Comparison of ENCODE assay signal across 8 cellular contexts in the genomic region with DNA sequence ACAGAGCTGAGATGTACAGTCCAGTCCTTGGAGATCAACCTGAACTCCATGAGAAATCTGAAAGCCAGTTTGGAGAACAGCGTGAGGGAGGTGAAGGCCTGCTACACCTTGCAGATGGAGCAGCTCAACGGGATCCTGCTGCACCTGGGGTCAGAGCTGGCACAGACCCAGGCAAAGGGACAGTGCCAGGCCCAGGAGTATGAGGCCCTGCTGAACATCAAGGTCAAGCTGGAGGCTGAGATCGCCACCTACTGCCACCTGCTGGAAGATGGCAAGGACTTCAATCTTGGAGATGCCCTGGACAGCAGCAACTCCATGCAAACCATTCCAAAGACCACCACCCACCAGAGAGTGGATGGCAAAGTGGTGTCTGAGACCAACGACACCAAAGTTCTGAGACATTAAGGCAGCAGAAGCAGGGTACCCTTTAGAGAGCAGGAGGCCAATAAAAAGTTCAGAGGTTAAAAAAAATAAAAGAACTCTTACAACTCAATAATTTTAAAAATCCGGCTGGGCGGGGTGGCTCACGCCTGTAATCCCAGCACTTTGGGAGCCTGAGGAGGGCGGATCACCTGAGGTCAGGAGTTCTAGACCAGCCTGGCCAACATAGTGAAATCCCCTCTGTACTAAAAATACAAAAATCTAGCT.
DNase-seq lines count a peak whose midpoint lies in the region; ATAC-seq, FAIRE-seq and TF ChIP-seq lines count a peak whose summit lies in the region.

No MANE protein-coding gene starts in this region.

- no peak overlapping the region for H3K4me3 ChIP-seq in Caco-2 (ENCODE audit: low read depth, low read length)
- no peak overlapping the region for H3K4me3 ChIP-seq in Karpas-422 (ENCODE audit: low read length)
- no peak overlapping the region for H3K4me3 ChIP-seq in epithelial cell of proximal tubule (ENCODE audit: low read depth, low read length)
- no peak overlapping the region for H3K4me3 ChIP-seq in small intestine (ENCODE audit: low read depth in 1 of 2, low read length in 2 of 2)
- no peak overlapping the region for H3K4me3 ChIP-seq in tibial nerve

- H3K4me1 ChIP-seq in Caco-2 (no peaks in the 10 kb centered on the region), Karpas-422 (ENCODE audit: low read length) (no peaks in the 10 kb centered on the region), small intestine (ENCODE audit: control insufficient read depth in 2 of 2, insufficient read depth in 1 of 2, low read depth in 1 of 2, low read length in 1 of 2) (no peaks in the 10 kb centered on the region), tibial nerve (no peaks in the 10 kb centered on the region)

- no peak overlapping the region for H3K9ac ChIP-seq in Karpas-422 (ENCODE audit: low read length)

- POLR2A ChIA-PET in Caco-2 (lab: Charles Lee) = no interaction called here
- POLR2A ChIA-PET in activated CD8-positive, alpha-beta T cell treated with anti-CD3 and anti-CD28 coated beads, Interleukin-2, amount 10 ng/mL, durations not matched to agents 7 days and 5 days (lab: Charles Lee) = interaction anchor here (0.8 kb wide), 2 partner anchors 42 to 183 kb away, joined by 3 to 4 read pairs; no protein-coding TSS in a partner anchor

- H3K4me3 Mint-ChIP-seq in Caco-2 (ENCODE audit: unreplicated experiment) = no peak overlapping the region
- H3K4me3 Mint-ChIP-seq in activated CD8-positive, alpha-beta T cell treated with anti-CD3 and anti-CD28 coated beads, Interleukin-2, amount 10 ng/mL, durations not matched to agents 7 days and 5 days = no peak overlapping the region

- H3K9me3 ChIP-seq in Caco-2 (no peaks in the 10 kb centered on the region), Karpas-422 (ENCODE audit: low read length) (no peaks in the 10 kb centered on the region), small intestine (ENCODE audit: control insufficient read depth, low read depth) (no peaks in the 10 kb centered on the region), tibial nerve (peaks cover 0 to 26% (median 0%) of the 10 kb centered on the region in 4 donors)

- CTCF ChIA-PET in Caco-2 (lab: Charles Lee) = interaction anchor here (0.7 to 1.0 kb wide), 2 partner anchors 48 to 232 kb away, joined by 4 read pairs; no protein-coding TSS in a partner anchor
- CTCF ChIA-PET in activated CD8-positive, alpha-beta T cell treated with anti-CD3 and anti-CD28 coated beads, Interleukin-2, amount 10 ng/mL, durations not matched to agents 7 days and 5 days (lab: Charles Lee) = interaction anchor here (0.7 to 1.7 kb wide), 11 partner anchors 9 to 575 kb away, joined by 3 to 7 read pairs (median 4); no protein-coding TSS in a partner anchor

- no peak overlapping the region for H2AFZ ChIP-seq in Karpas-422 (ENCODE audit: low read length)

- no peak for ATAC-seq in activated CD8-positive, alpha-beta T cell treated with anti-CD3 and anti-CD28 coated beads, Interleukin-2, amount 10 ng/mL, durations not matched to agents 7 days and 5 days

- no peaks in the 10 kb centered on the region for H3K9me2 ChIP-seq in Karpas-422 (replicated peaks; ENCODE audit: insufficient read depth, low read length)

- no peak overlapping the region for H3K4me2 ChIP-seq in Karpas-422 (ENCODE audit: low read depth, low read length, poor library complexity, severe bottlenecking)

- no peak for TF ChIP-seq POLR2A in tibial nerve (IDR thresholded peaks at IDR 0.05)
- no peak for TF ChIP-seq POLR2A in H54 (IDR thresholded peaks at IDR 0.05; ENCODE audit: low read depth, low read length)

- H3K27me3 Mint-ChIP-seq in Caco-2 (ENCODE audit: insufficient read depth, unreplicated experiment) = peaks cover 26% of the 10 kb centered on the region
- H3K27me3 Mint-ChIP-seq in activated CD8-positive, alpha-beta T cell treated with anti-CD3 and anti-CD28 coated beads, Interleukin-2, amount 10 ng/mL, durations not matched to agents 7 days and 5 days (ENCODE audit: low read depth) = peaks cover 13% of the 10 kb centered on the region

- H3K27ac Mint-ChIP-seq in Caco-2 (ENCODE audit: unreplicated experiment) = no peak overlapping the region
- no peak overlapping the region for H3K27ac Mint-ChIP-seq in activated CD8-positive, alpha-beta T cell treated with anti-CD3 and anti-CD28 coated beads, Interleukin-2, amount 10 ng/mL, durations not matched to agents 7 days and 5 days

- H3K36me3 ChIP-seq in Caco-2 (ENCODE audit: control insufficient read depth, insufficient read depth, low read length) (no peaks in the 10 kb centered on the region), Karpas-422 (ENCODE audit: insufficient read depth, low read length) (no peaks in the 10 kb centered on the region), small intestine (ENCODE audit: control insufficient read depth in 2 of 2, insufficient read depth in 2 of 2, low read length in 2 of 2) (no peaks in the 10 kb centered on the region), tibial nerve (no peaks in the 10 kb centered on the region)

- no peaks in the 10 kb centered on the region for H3K36me3 Mint-ChIP-seq in Caco-2 (ENCODE audit: insufficient read depth, unreplicated experiment)
- H3K36me3 Mint-ChIP-seq in activated CD8-positive, alpha-beta T cell treated with anti-CD3 and anti-CD28 coated beads, Interleukin-2, amount 10 ng/mL, durations not matched to agents 7 days and 5 days (ENCODE audit: low read depth) = no peaks in the 10 kb centered on the region

- FAIRE-seq in small intestine (lab: Jason Lieb, UNC) (no peak), RCC 7860 (lab: Jason Lieb, UNC) (no peak), H54 (lab: Jason Lieb, UNC) (no peak)

- BruUV-seq in Caco-2 (replicated peaks; lab: Mats Ljungman, UMichigan) = no TSS peak

- H3K79me2 ChIP-seq in Karpas-422 (ENCODE audit: low read length) = no peaks in the 10 kb centered on the region

- H4K20me1 ChIP-seq in Karpas-422 (ENCODE audit: insufficient read depth, low read depth, low read length) = no peaks in the 10 kb centered on the region

- TF ChIP-seq EP300 in tibial nerve (IDR thresholded peaks at IDR 0.05) = no peak

- H3K27ac ChIP-seq in Karpas-422 (ENCODE audit: low read length) (no peak overlapping the region), small intestine (ENCODE audit: low read depth in 1 of 2, low read length in 1 of 2) (no peak overlapping the region), tibial nerve (no peak overlapping the region)

- DNase-seq in Caco-2 (peak; percentile 51 to 59), Karpas-422 (peak; percentile 68), epithelial cell of proximal tubule (ENCODE audit: low read depth) (no peak), small intestine (peak; percentile 61), RCC 7860 (ENCODE audit: low spot score) (no peak), tibial nerve (ENCODE audit: low spot score in 2 of 2) (no peak), H54 (ENCODE audit: insufficient read length, low spot score) (no peak)
- peak; percentile 64 for DNase-seq in activated CD8-positive, alpha-beta T cell treated with anti-CD3 and anti-CD28 coated beads, Interleukin-2, amount 10 ng/mL, durations not matched to agents 7 days and 5 days

- H3K27me3 ChIP-seq in Caco-2 (replicated peaks; ENCODE audit: control insufficient read depth, insufficient read depth, low read length) (peaks cover 2% of the 10 kb centered on the region; the same call in 1 of the 2 replicates), Karpas-422 (ENCODE audit: low read length) (no peaks in the 10 kb centered on the region), small intestine (ENCODE audit: control insufficient read depth in 2 of 2, insufficient read depth in 2 of 2, low read length in 2 of 2) (no peaks in the 10 kb centered on the region), tibial nerve (peaks cover 0 to 3% of the 10 kb centered on the region in 2 donors)

- 42 to 64% (median 44%) methylated on average over 8 of the region's 8 CpGs for WGBS in small intestine, 3 donors
- WGBS in tibial nerve, 2 donors = 65 to 75% methylated on average over 8 of the region's 8 CpGs

- no peaks in the 10 kb centered on the region for H3K4me1 Mint-ChIP-seq in Caco-2 (ENCODE audit: low read depth, unreplicated experiment)
- no peaks in the 10 kb centered on the region for H3K4me1 Mint-ChIP-seq in activated CD8-positive, alpha-beta T cell treated with anti-CD3 and anti-CD28 coated beads, Interleukin-2, amount 10 ng/mL, durations not matched to agents 7 days and 5 days (ENCODE audit: low read depth)

- peak; percentile 52 to 53 for TF ChIP-seq CTCF in Caco-2 (IDR thresholded peaks at IDR 0.05; ENCODE audit: insufficient read depth in 1 of 2, low read depth in 1 of 2, low read length in 1 of 2, severe bottlenecking in 1 of 2, unreplicated experiment in 1 of 2)
- peak; percentile 65 for TF ChIP-seq CTCF in epithelial cell of proximal tubule (conservative IDR thresholded peaks at IDR 0.05; ENCODE audit: low read depth, low read length)
- TF ChIP-seq CTCF in tibial nerve (IDR thresholded peaks at IDR 0.05) = peak in 2 of 5 experiments; percentile 17 to 35

- no peaks in the 10 kb centered on the region for H3K9me3 Mint-ChIP-seq in Caco-2 (ENCODE audit: unreplicated experiment)
- H3K9me3 Mint-ChIP-seq in activated CD8-positive, alpha-beta T cell treated with anti-CD3 and anti-CD28 coated beads, Interleukin-2, amount 10 ng/mL, durations not matched to agents 7 days and 5 days (ENCODE audit: insufficient read depth) = peaks cover 9% of the 10 kb centered on the region

- intact Hi-C loops in Caco-2 (cut with micrococcal nuclease; ENCODE audit: unreplicated experiment) = no loop called here

Comparison
In these comparisons a context has a peak if more than half of its experiments do, and no peak if none do; other contexts are left out.
1. DNase-seq: peak in Caco-2 (2 of 2), Karpas-422 (single experiment), activated CD8-positive, alpha-beta T cell treated with anti-CD3 and anti-CD28 coated beads, Interleukin-2, amount 10 ng/mL, durations not matched to agents 7 days and 5 days (single experiment) and small intestine (single experiment); none in epithelial cell of proximal tubule (single experiment), RCC 7860 (single experiment), tibial nerve (0 of 2) and H54 (single experiment).